In genomic region chr5:178361657-178362445, GRCh38 we compare ENCODE assay signal across 14 cellular contexts.
"Had no signal": no experiment of that assay in that cellular context is flagged by ENCODE, and none has a peak within 500 bp of the region (broad histone marks: within the 10 kb centered on the region; RNA-seq: fewer than 3 reads in every experiment).

No MANE protein-coding gene starts in this region.

- H3K27ac Mint-ChIP-seq: endodermal cell, nephron progenitor cell had no signal

- DNase-seq: activated naive CD4-positive, alpha-beta T cell treated with anti-CD3 and anti-CD28 coated beads, Interleukin-2, amount 50 U/mL, for 16 hours; adrenal gland; brain microvascular endothelial cell; cerebellar nuclear complex; dermis blood vessel endothelial cell; endodermal cell; erythroblast; hippocampal formation; left cardiac atrium; nephron progenitor cell; sigmoid colon; stimulated activated CD4-positive, alpha-beta T cell treated with anti-CD3 and anti-CD28 coated beads, Interleukin-4, amount 100 ng/mL, for 4 hours; T-helper 2 cell; uterus had no signal

- H3K27me3 ChIP-seq: adrenal gland, brain microvascular endothelial cell, uterus had no signal

- H3K9me3 Mint-ChIP-seq: endodermal cell, nephron progenitor cell had no signal

- ATAC-seq: left cardiac atrium had no signal

- H3K4me3 Mint-ChIP-seq: endodermal cell, nephron progenitor cell had no signal

- H3K4me1 ChIP-seq: uterus had no signal

- H3K27ac ChIP-seq: adrenal gland, brain microvascular endothelial cell, sigmoid colon, uterus had no signal

- H3K4me3 ChIP-seq: adrenal gland, sigmoid colon, uterus had no signal

- H3K9me3 ChIP-seq: adrenal gland, sigmoid colon, uterus had no signal

- H3K36me3 ChIP-seq: adrenal gland, brain microvascular endothelial cell, sigmoid colon, uterus had no signal
